Comparison of ENCODE assay signal across 17 cellular contexts in the genomic region with DNA sequence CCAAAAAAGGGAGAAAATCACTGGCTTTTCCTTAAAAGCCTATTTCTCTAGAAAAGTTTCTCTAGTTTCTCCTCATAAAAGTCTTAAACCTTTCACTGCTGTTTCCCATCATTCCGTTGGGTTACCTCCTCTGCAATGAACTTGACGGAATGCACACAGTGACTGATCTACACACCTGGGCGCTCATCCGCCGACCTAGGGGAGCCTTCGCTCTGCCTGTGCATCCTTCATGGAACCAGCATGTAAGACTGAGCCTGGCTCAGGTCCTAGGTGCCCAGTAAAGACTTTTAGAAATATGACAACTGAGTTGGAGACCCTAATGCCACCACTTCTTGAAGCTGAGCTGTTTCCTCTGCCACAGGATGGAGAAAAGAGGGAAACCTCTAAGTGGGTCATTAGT.
"Had no signal": no experiment of that assay in that cellular context is flagged by ENCODE, and none has a peak within 500 bp of the region (broad histone marks: within the 10 kb centered on the region; RNA-seq: fewer than 3 reads in every experiment).

No MANE protein-coding gene starts in this region.

- H3K36me3 ChIP-seq: SJCRH30 had no signal

- H3K27ac ChIP-seq: HL-60, RWPE1, SJCRH30 had no signal

- H3K4me3 ChIP-seq: SJCRH30 had no signal

- H3K4me1 ChIP-seq: SJCRH30 had no signal

- ATAC-seq: PC-3, SK-N-SH treated with all-trans-retinoic acid at 6 μM for 48 hours had no signal

- DNase-seq: NCI-H1048, NCI-H1105, NCI-H1417, NCI-H1436 treated with DMSO at 0.1 percent for 48 hours, NCI-H1694, NCI-H187 treated with DMSO at 0.1 percent for 48 hours, NCI-H2029 treated with DMSO at 0.1 percent for 48 hours, NCI-H2227 treated with DMSO at 0.1 percent for 48 hours, NCI-H524 treated with DMSO at 0.1 percent for 48 hours, NCI-H69, NCI-H774, PC-3, SHP77 treated with DMSO at 0.1 percent for 48 hours, SJCRH30 had no signal

- H3K9me3 ChIP-seq: SJCRH30 had no signal
